In genomic region chr9:76876098-76876497, GRCh38 we compare ENCODE assay signal across 20 cellular contexts. TPM values are rescaled to one million over a fixed set of nuclear protein-coding genes. Genes with fewer than 3 reads are reported as not detected.
DNase-seq lines count a peak whose midpoint lies in the region; FAIRE-seq and TF ChIP-seq lines count a peak whose summit lies in the region.
"Had no signal": no experiment of that assay in that cellular context is flagged by ENCODE, and none has a peak within 500 bp of the region (broad histone marks: within the 10 kb centered on the region; RNA-seq: fewer than 3 reads in every experiment).

No MANE protein-coding gene starts in this region.

- H3K27ac ChIP-seq in rectal smooth muscle tissue (ENCODE audit: low read depth, low read length) = peak overlapping the region; percentile 81
- H3K27ac ChIP-seq: cardiac muscle cell, heart right ventricle, neutrophil had no signal

- H3K27me3 ChIP-seq in rectal smooth muscle tissue (ENCODE audit: control insufficient read depth, insufficient read depth, low read length) = no peaks in the 10 kb centered on the region
- H3K27me3 ChIP-seq in MG63 = no peaks in the 10 kb centered on the region
- H3K27me3 ChIP-seq: cardiac muscle cell had no signal

- no peaks in the 10 kb centered on the region for H3K9me3 Mint-ChIP-seq in progenitor cell of endocrine pancreas (ENCODE audit: low read depth)
- H3K9me3 Mint-ChIP-seq: stimulated activated memory B cell treated with anti-CD40 and anti-IgM and Interleukin-4, amounts not matched to agents 10 μg/mL and 1 μg/mL and 100 μg/mL, for 72 hours had no signal

- H3K27me3 Mint-ChIP-seq in progenitor cell of endocrine pancreas = peaks cover 28% of the 10 kb centered on the region
- H3K27me3 Mint-ChIP-seq: stimulated activated memory B cell treated with anti-CD40 and anti-IgM and Interleukin-4, amounts not matched to agents 10 μg/mL and 1 μg/mL and 100 μg/mL, for 72 hours had no signal

- no peak for FAIRE-seq in urothelium cell line (lab: Jason Lieb, UNC)
- FAIRE-seq: HepG2, islet of Langerhans had no signal

- H3K4me1 ChIP-seq in rectal smooth muscle tissue (ENCODE audit: control insufficient read depth, insufficient read depth, low read length) = peaks cover 31% of the 10 kb centered on the region

- H3K36me3 Mint-ChIP-seq in progenitor cell of endocrine pancreas (ENCODE audit: insufficient read depth) = no peaks in the 10 kb centered on the region
- H3K36me3 Mint-ChIP-seq: stimulated activated memory B cell treated with anti-CD40 and anti-IgM and Interleukin-4, amounts not matched to agents 10 μg/mL and 1 μg/mL and 100 μg/mL, for 72 hours had no signal

- H3K9ac ChIP-seq in rectal smooth muscle tissue (ENCODE audit: low read length) = no peak overlapping the region

- no peak overlapping the region for H3K4me3 Mint-ChIP-seq in progenitor cell of endocrine pancreas (ENCODE audit: low read depth)
- H3K4me3 Mint-ChIP-seq: stimulated activated memory B cell treated with anti-CD40 and anti-IgM and Interleukin-4, amounts not matched to agents 10 μg/mL and 1 μg/mL and 100 μg/mL, for 72 hours had no signal

- peaks cover 4% of the 10 kb centered on the region for H3K4me1 Mint-ChIP-seq in progenitor cell of endocrine pancreas (ENCODE audit: low read depth)
- H3K4me1 Mint-ChIP-seq: stimulated activated memory B cell treated with anti-CD40 and anti-IgM and Interleukin-4, amounts not matched to agents 10 μg/mL and 1 μg/mL and 100 μg/mL, for 72 hours had no signal

- no peaks in the 10 kb centered on the region for H3K9me3 ChIP-seq in MG63
- H3K9me3 ChIP-seq: heart right ventricle, neutrophil had no signal

- no peak overlapping the region for H3K27ac Mint-ChIP-seq in progenitor cell of endocrine pancreas
- H3K27ac Mint-ChIP-seq: stimulated activated memory B cell treated with anti-CD40 and anti-IgM and Interleukin-4, amounts not matched to agents 10 μg/mL and 1 μg/mL and 100 μg/mL, for 72 hours had no signal

- DNase-seq in AG09319 (ENCODE audit: extremely low read depth, low read depth) = peak; percentile 12
- peak; percentile 31 for DNase-seq in amniotic epithelial cell (ENCODE audit: low read depth)
- DNase-seq in fibroblast of gingiva (ENCODE audit: low read depth) = peak; percentile 71
- DNase-seq in MG63 = no peak
- no peak for DNase-seq in progenitor cell of endocrine pancreas (ENCODE audit: low spot score, unreplicated experiment)
- no peak for DNase-seq in urothelium cell line (ENCODE audit: low spot score)
- no peak for DNase-seq in HK-2 (ENCODE audit: unreplicated experiment)
- DNase-seq: ACHN; activated CD4-positive, alpha-beta T cell treated with anti-CD3 and anti-CD28 coated beads for 4 hours; activated CD8-positive, alpha-beta memory T cell treated with anti-CD3 and anti-CD28 coated beads, Interleukin-2, amount 50 U/mL, for 48 hours; activated naive CD4-positive, alpha-beta T cell; heart right ventricle; NCI-H1092 treated with DMSO at 0.1 percent for 48 hours had no signal

- TF ChIP-seq CTCF in AG09319 (IDR thresholded peaks at IDR 0.05; ENCODE audit: low read depth, low read length) (no peak), progenitor cell of endocrine pancreas (IDR thresholded peaks at IDR 0.05; ENCODE audit: unreplicated experiment) (no peak)

- H3K36me3 ChIP-seq in rectal smooth muscle tissue (ENCODE audit: control insufficient read depth, insufficient read depth, low read length) (no peaks in the 10 kb centered on the region), MG63 (no peaks in the 10 kb centered on the region)
- H3K36me3 ChIP-seq: cardiac muscle cell, heart right ventricle, neutrophil had no signal

- H3K4me3 ChIP-seq in rectal smooth muscle tissue (ENCODE audit: low read length) (no peak overlapping the region), MG63 (no peak overlapping the region)
- H3K4me3 ChIP-seq: cardiac muscle cell, heart right ventricle, smooth muscle cell had no signal

RNA-seq across cellular contexts. Expression of gene PRUNE2, which starts 29.8 kb away (rescaled TPM):
- 2.7 and 24.2 TPM in 2 replicates for total RNA-seq in MG63 (2014; rRNA removed; shearing (Covaris generic); ENCODE audit: low replicate concordance)
- 5.4 and 5.6 TPM in 2 replicates for total RNA-seq in progenitor cell of endocrine pancreas

Comparison
In these comparisons a context has a peak if more than half of its experiments do, and no peak if none do; other contexts are left out.
1. DNase-seq: peak in AG09319 (single experiment), amniotic epithelial cell (single experiment) and fibroblast of gingiva (single experiment); none in MG63 (single experiment), progenitor cell of endocrine pancreas (single experiment), urothelium cell line (single experiment) and HK-2 (single experiment).